8 cellular contexts compared by ENCODE assay signal in genomic region chr10:62779487-62780248, GRCh38. TPM values are rescaled to one million over a fixed set of nuclear protein-coding genes. Genes with fewer than 3 reads are reported as not detected.
DNase-seq lines count a peak whose midpoint lies in the region; ATAC-seq and TF ChIP-seq lines count a peak whose summit lies in the region.

No MANE protein-coding gene starts in this region.

- DNase-seq in T follicular helper cell (ENCODE audit: low read depth) (peak; percentile 74), astrocyte of the hippocampus (ENCODE audit: low read depth, low spot score) (peak; percentile 62), NCI-H1436 treated with DMSO at 0.1 percent for 48 hours (lab: John Stamatoyannopoulos, UW) (no peak), NCI-H1048 (lab: John Stamatoyannopoulos, UW) (no peak)
- DNase-seq in stimulated activated CD8-positive, alpha-beta memory T cell treated with anti-CD3 and anti-CD28 coated beads, Interleukin-12 subunit alpha, Interleukin-12 subunit beta, amount 100 ng/mL, for 24 hours (ENCODE audit: extremely low read depth) = peak; percentile 80

- ATAC-seq in GM18505 (IDR thresholded peaks at IDR 0.05; ENCODE audit: unreplicated experiment) (peak; percentile 91), HG02852 (IDR thresholded peaks at IDR 0.05; ENCODE audit: unreplicated experiment) (peak; percentile 94), esophagus mucosa (no peak)

- no peak for TF ChIP-seq POLR2A in GM18505 (IDR thresholded peaks at IDR 0.05; ENCODE audit: borderline replicate concordance, extremely low read depth, insufficient read depth, insufficient read length)

RNA-seq across cellular contexts. Expression of gene ADO, which starts 24.9 kb away (rescaled TPM):
- 10.0 TPM for total RNA-seq in esophagus mucosa

RNA-seq across cellular contexts. Expression of gene EGR2, which starts 36.5 kb away (rescaled TPM):
- total RNA-seq in esophagus mucosa = 0.96 TPM

Comparison
In these comparisons a context has a peak if more than half of its experiments do, and no peak if none do; other contexts are left out.
1. DNase-seq: peak in T follicular helper cell (single experiment), astrocyte of the hippocampus (single experiment) and stimulated activated CD8-positive, alpha-beta memory T cell treated with anti-CD3 and anti-CD28 coated beads, Interleukin-12 subunit alpha, Interleukin-12 subunit beta, amount 100 ng/mL, for 24 hours (single experiment); none in NCI-H1436 treated with DMSO at 0.1 percent for 48 hours (single experiment) and NCI-H1048 (single experiment).